19 cellular contexts compared by ENCODE assay signal in the genomic region with DNA sequence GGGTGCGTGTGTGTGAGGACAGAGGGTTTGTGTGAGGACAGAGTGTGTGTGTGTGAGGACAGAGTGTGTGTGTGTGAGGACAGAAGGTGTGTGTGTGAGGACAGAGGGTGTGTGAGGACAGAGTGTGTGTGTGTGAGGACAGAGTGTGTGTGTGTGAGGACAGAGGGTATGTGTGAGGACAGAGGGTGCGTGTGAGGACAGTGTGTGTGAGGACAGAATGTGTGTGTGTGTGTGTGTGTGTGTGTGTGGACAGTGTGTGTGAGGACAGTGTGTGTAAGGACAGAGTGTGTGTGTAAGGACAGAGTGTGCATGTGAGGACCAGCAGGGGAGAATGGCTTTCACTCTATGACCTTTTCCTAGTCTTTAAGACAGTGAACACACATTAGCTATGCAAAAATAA.
DNase-seq lines count a peak whose midpoint lies in the region; ATAC-seq, FAIRE-seq and TF ChIP-seq lines count a peak whose summit lies in the region.
"Had no signal": no experiment of that assay in that cellular context is flagged by ENCODE, and none has a peak within 500 bp of the region (broad histone marks: within the 10 kb centered on the region; RNA-seq: fewer than 3 reads in every experiment).

No MANE protein-coding gene starts in this region.

- H4K20me1 ChIP-seq in BLaER1 treated with 17β-estradiol and CSF1 and Interleukin-3, amounts not matched to agents 10 nM and 100 nM: peaks cover 0 to 99% (median 43%) of the 10 kb centered on the region in 11 experiments; a peak in 12 of 22 replicates

- 45 to 66% (median 56%) methylated on average over 2 of the region's 2 CpGs for WGBS in adrenal gland, 4 donors

- ATAC-seq in SK-N-SH treated with all-trans-retinoic acid at 6 μM for 48 hours: no peak
- ATAC-seq: stimulated activated naive CD8-positive, alpha-beta T cell treated with anti-CD3 and anti-CD28 coated beads, Interleukin-15, amount 100 ng/mL, for 72 hours had no signal

- H3K4me3 ChIP-seq in BLaER1 treated with 17β-estradiol and CSF1 and Interleukin-3, amounts not matched to agents 10 nM and 100 nM: no peak overlapping the region
- no peak overlapping the region for H3K4me3 ChIP-seq in adrenal gland
- no peak overlapping the region for H3K4me3 ChIP-seq in kidney (ENCODE audit: low read length in 2 of 2)
- H3K4me3 ChIP-seq in skeletal muscle satellite cell (ENCODE audit: low read length): no peak overlapping the region
- H3K4me3 ChIP-seq: gastroesophageal sphincter had no signal

- peak overlapping the region in 6 of 11 experiments; percentile 0 to 43 (median 16); a peak in 4 of 22 replicates for H3K9ac ChIP-seq in BLaER1 treated with 17β-estradiol and CSF1 and Interleukin-3, amounts not matched to agents 10 nM and 100 nM
- H3K9ac ChIP-seq in kidney (ENCODE audit: low read length in 2 of 2) (no peak overlapping the region), skeletal muscle satellite cell (ENCODE audit: low read depth, low read length) (peak overlapping the region; percentile 29)

- H3K36me3 ChIP-seq in BLaER1 treated with 17β-estradiol and CSF1 and Interleukin-3, amounts not matched to agents 10 nM and 100 nM: peaks cover 0 to 91% (median 10%) of the 10 kb centered on the region in 11 experiments; a peak in 16 of 22 replicates
- H3K36me3 ChIP-seq in adrenal gland (replicated peaks in 1 of 2): no peaks in the 10 kb centered on the region
- no peaks in the 10 kb centered on the region for H3K36me3 ChIP-seq in kidney (ENCODE audit: control insufficient read depth in 1 of 2, insufficient read depth in 2 of 2, low read length in 2 of 2)
- peaks cover 22% of the 10 kb centered on the region for H3K36me3 ChIP-seq in skeletal muscle satellite cell (ENCODE audit: insufficient read depth, low read length)

- peaks cover 15 to 56% (median 29%) of the 10 kb centered on the region in 10 experiments for H3K4me1 ChIP-seq in BLaER1 treated with 17β-estradiol and CSF1 and Interleukin-3, amounts not matched to agents 10 nM and 100 nM
- H3K4me1 ChIP-seq in adrenal gland (replicated peaks in 1 of 2) (peaks cover 0 to 10% of the 10 kb centered on the region in 2 donors), kidney (ENCODE audit: control insufficient read depth in 1 of 2, insufficient read depth in 1 of 2, low read depth in 1 of 2, low read length in 2 of 2) (peaks cover 0 to 10% of the 10 kb centered on the region in 2 donors), skeletal muscle satellite cell (ENCODE audit: control insufficient read depth, insufficient read depth, low read length) (peaks cover 18% of the 10 kb centered on the region)

- H3K27me3 ChIP-seq in BLaER1 treated with 17β-estradiol and CSF1 and Interleukin-3, amounts not matched to agents 10 nM and 100 nM: no peaks in the 10 kb centered on the region
- H3K27me3 ChIP-seq in adrenal gland (no peaks in the 10 kb centered on the region), skeletal muscle satellite cell (ENCODE audit: control insufficient read depth, insufficient read depth, low read length) (no peaks in the 10 kb centered on the region)
- H3K27me3 ChIP-seq: gastroesophageal sphincter had no signal

- H3K27ac ChIP-seq in BLaER1 treated with 17β-estradiol and CSF1 and Interleukin-3, amounts not matched to agents 10 nM and 100 nM: peak overlapping the region in 7 of 11 experiments; percentile 20 to 48 (median 30); a peak in 9 of 22 replicates
- H3K27ac ChIP-seq in adrenal gland (peak overlapping the region in 4 of 5 donors; percentile 32 to 67 (median 56)), kidney (ENCODE audit: low read depth in 2 of 2, low read length in 2 of 2) (peak overlapping the region; percentile 2 to 41)
- H3K27ac ChIP-seq: C4-2B had no signal

- FAIRE-seq in kidney (lab: Jason Lieb, UNC) (no peak), D721Med (lab: Jason Lieb, UNC) (no peak)

- peak overlapping the region; percentile 31 to 77 (median 60); a peak in 21 of 22 replicates for H3K4me2 ChIP-seq in BLaER1 treated with 17β-estradiol and CSF1 and Interleukin-3, amounts not matched to agents 10 nM and 100 nM
- no peak overlapping the region for H3K4me2 ChIP-seq in skeletal muscle satellite cell (ENCODE audit: low read length)

- no peak for TF ChIP-seq POLR2A in adrenal gland (IDR thresholded peaks at IDR 0.05)

- DNase-seq in adrenal gland: peak in 3 of 7 donors; percentile 5 to 14 (median 5)
- DNase-seq in kidney: no peak
- DNase-seq in GM19238 (ENCODE audit: insufficient read length, low spot score): no peak
- DNase-seq in activated CD4-positive, alpha-beta T cell treated with anti-CD3 and anti-CD28 coated beads, Interleukin-2, amount 50 U/mL, for 48 hours: no peak
- no peak for DNase-seq in D721Med (ENCODE audit: insufficient read length, low spot score)
- DNase-seq: activated CD4-positive, alpha-beta T cell treated with anti-CD3 and anti-CD28 coated beads for 48 hours; activated effector memory CD4-positive, alpha-beta T cell treated with Interleukin-2 at 50 U/mL for 16 hours; central memory CD4-positive, alpha-beta T cell; erythroblast; KG1; kidney glomerular epithelial cell; NCI-H69; stimulated activated CD4-positive, alpha-beta T cell treated with anti-CD3 and anti-CD28 coated beads, Interleukin-4, amount 100 ng/mL, for 24 hours; stimulated activated naive CD8-positive, alpha-beta T cell treated with anti-CD3 and anti-CD28 coated beads, Interleukin-15, amount 100 ng/mL, for 72 hours had no signal

- intact Hi-C loops in adrenal gland (cut with DNase I): no loop called here
- intact Hi-C loops in kidney (cut with DNase I): no loop called here

- peaks cover 4 to 32% (median 14%) of the 10 kb centered on the region in 11 experiments for H3K9me3 ChIP-seq in BLaER1 treated with 17β-estradiol and CSF1 and Interleukin-3, amounts not matched to agents 10 nM and 100 nM (replicated peaks in 1 of 11)
- H3K9me3 ChIP-seq in adrenal gland (replicated peaks in 1 of 3) (no peaks in the 10 kb centered on the region), kidney (ENCODE audit: control insufficient read depth in 1 of 2, low read length in 2 of 2) (no peaks in the 10 kb centered on the region), skeletal muscle satellite cell (replicated peaks; ENCODE audit: low read length) (no peaks in the 10 kb centered on the region)
- H3K9me3 ChIP-seq: gastroesophageal sphincter had no signal

- TF ChIP-seq CTCF in adrenal gland (IDR thresholded peaks at IDR 0.05): no peak
- no peak for TF ChIP-seq CTCF in kidney (IDR thresholded peaks at IDR 0.05; ENCODE audit: borderline replicate concordance, extremely low read depth, insufficient read depth)
- no peak for TF ChIP-seq CTCF in D721Med (IDR thresholded peaks at IDR 0.05; ENCODE audit: insufficient read depth, missing control alignments)

TF ChIP-seq in SK-N-SH treated with all-trans-retinoic acid at 6 μM for 48 hours, 23 proteins besides CTCF, POLR2A, EP300 and RAD21:
- no peak for TF ChIP-seq SNAI2 (CRISPR knock-in tag; IDR thresholded peaks at IDR 0.05)
- TF ChIP-seq CSDC2 (CRISPR knock-in tag; IDR thresholded peaks at IDR 0.05): no peak
- no peak for TF ChIP-seq OSR1 (CRISPR knock-in tag; IDR thresholded peaks at IDR 0.05)
- no peak for TF ChIP-seq ISL1 (CRISPR knock-in tag; IDR thresholded peaks at IDR 0.05)
- TF ChIP-seq BACH2 (CRISPR knock-in tag; IDR thresholded peaks at IDR 0.05; ENCODE audit: borderline replicate concordance): no peak
- TF ChIP-seq, protein P1, sequence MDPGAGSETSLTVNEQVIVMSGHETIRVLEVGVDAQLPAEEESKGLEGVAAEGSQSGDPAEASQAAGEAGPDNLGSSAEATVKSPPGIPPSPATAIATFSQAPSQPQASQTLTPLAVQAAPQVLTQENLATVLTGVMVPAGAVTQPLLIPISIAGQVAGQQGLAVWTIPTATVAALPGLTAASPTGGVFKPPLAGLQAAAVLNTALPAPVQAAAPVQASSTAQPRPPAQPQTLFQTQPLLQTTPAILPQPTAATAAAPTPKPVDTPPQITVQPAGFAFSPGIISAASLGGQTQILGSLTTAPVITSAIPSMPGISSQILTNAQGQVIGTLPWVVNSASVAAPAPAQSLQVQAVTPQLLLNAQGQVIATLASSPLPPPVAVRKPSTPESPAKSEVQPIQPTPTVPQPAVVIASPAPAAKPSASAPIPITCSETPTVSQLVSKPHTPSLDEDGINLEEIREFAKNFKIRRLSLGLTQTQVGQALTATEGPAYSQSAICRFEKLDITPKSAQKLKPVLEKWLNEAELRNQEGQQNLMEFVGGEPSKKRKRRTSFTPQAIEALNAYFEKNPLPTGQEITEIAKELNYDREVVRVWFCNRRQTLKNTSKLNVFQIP (CRISPR knock-in tag; IDR thresholded peaks at IDR 0.05; ENCODE audit: borderline replicate concordance, low read depth): no peak
- TF ChIP-seq ZNF70 (CRISPR knock-in tag; IDR thresholded peaks at IDR 0.05): no peak
- no peak for TF ChIP-seq ZNF565 (CRISPR knock-in tag; conservative IDR thresholded peaks at IDR 0.05; ENCODE audit: low read depth)
- TF ChIP-seq PPARA (CRISPR knock-in tag; IDR thresholded peaks at IDR 0.05; ENCODE audit: borderline replicate concordance): no peak
- TF ChIP-seq ZFP30 (CRISPR knock-in tag; IDR thresholded peaks at IDR 0.05): no peak
TF ChIP-seq in SK-N-SH treated with all-trans-retinoic acid at 6 μM for 48 hours: peak in this region for 0.

Comparison
In these comparisons a context has a peak if more than half of its experiments do, and no peak if none do; other contexts are left out.
1. H3K9ac ChIP-seq: peak in BLaER1 treated with 17β-estradiol and CSF1 and Interleukin-3, amounts not matched to agents 10 nM and 100 nM (6 of 11) and skeletal muscle satellite cell (single experiment); none in kidney (0 of 2).
2. Peak in every context shown above with its lines, with median percentiles within 50 percentile points of each other: H3K27ac ChIP-seq.